ENCODE assay signal across 22 cellular contexts in the genomic region with DNA sequence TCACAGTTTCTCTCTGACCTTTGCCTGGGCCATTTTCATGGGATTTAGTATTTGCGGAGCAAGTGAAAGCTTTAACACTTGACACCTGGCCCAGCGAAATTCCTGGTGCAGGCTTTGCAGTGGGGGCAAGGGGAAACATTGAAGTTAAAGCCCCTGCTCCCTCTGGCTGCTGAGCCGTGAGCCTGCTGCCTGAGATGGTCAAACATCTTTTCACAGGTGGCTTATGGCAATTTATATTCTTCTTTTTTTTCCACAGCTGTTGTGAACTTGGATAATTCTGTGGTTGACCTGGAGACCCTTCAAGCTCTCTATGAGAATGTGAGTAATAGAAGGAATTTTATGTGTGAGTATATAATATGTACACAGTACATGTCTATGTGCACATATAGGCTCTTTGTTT.
DNase-seq lines count a peak whose midpoint lies in the region; ATAC-seq and TF ChIP-seq lines count a peak whose summit lies in the region.
"Had no signal": no experiment of that assay in that cellular context is flagged by ENCODE, and none has a peak within 500 bp of the region (broad histone marks: within the 10 kb centered on the region; RNA-seq: fewer than 3 reads in every experiment).

No MANE protein-coding gene starts in this region.

- H3K27ac Mint-ChIP-seq in HFFc6: peak overlapping the region; percentile 5; the same call in 1 of the 2 replicates
- H3K27ac Mint-ChIP-seq: activated CD4-positive, alpha-beta T cell treated with anti-CD3 and anti-CD28 coated beads, Interleukin-2, amount 10 ng/mL, durations not matched to agents 24 days and 14 days; CD14-positive monocyte had no signal

- DNase-seq in HFFc6: no peak
- no peak for DNase-seq in brain microvascular endothelial cell
- peak; percentile 54 for DNase-seq in iPS-NIHi7 (ENCODE audit: extremely low spot score)
- DNase-seq in skeletal muscle cell (ENCODE audit: low read depth): peak; percentile 41
- DNase-seq: activated CD4-positive, alpha-beta T cell treated with anti-CD3 and anti-CD28 coated beads, Interleukin-2, amount 10 ng/mL, durations not matched to agents 24 days and 14 days; activated naive CD4-positive, alpha-beta T cell; activated T-cell treated with anti-CD3 and anti-CD28 coated beads, Interleukin-2, amount 50 U/mL, for 4 hours; adrenal gland; Calu3; left cardiac atrium; NCI-H187; NCI-H748 treated with DMSO at 0.1 percent for 48 hours; stimulated activated CD4-positive, alpha-beta T cell treated with anti-CD3 and anti-CD28 coated beads, Interleukin-4, amount 100 ng/mL, for 4 hours; stimulated activated naive CD4-positive, alpha-beta T cell had no signal

- H3K27me3 Mint-ChIP-seq in HFFc6 (ENCODE audit: insufficient read depth): peaks cover 16% of the 10 kb centered on the region
- H3K27me3 Mint-ChIP-seq: activated CD4-positive, alpha-beta T cell treated with anti-CD3 and anti-CD28 coated beads, Interleukin-2, amount 10 ng/mL, durations not matched to agents 24 days and 14 days had no signal

- TF ChIP-seq CTCF in HFFc6 (IDR thresholded peaks at IDR 0.05): no peak; the same call in 1 of the 2 replicates
- peak; percentile 69 for TF ChIP-seq CTCF in brain microvascular endothelial cell (IDR thresholded peaks at IDR 0.05; ENCODE audit: low read depth, low read length, missing control alignments)

- H3K27me3 ChIP-seq in brain microvascular endothelial cell (replicated peaks): no peaks in the 10 kb centered on the region
- H3K27me3 ChIP-seq: adrenal gland, cardiac muscle cell, right atrium auricular region had no signal

- no peak for ATAC-seq in HG02970 (IDR thresholded peaks at IDR 0.05; ENCODE audit: low FRiP score, unreplicated experiment)
- ATAC-seq in GM18870 (IDR thresholded peaks at IDR 0.05; ENCODE audit: unreplicated experiment): no peak
- no peak for ATAC-seq in HG03520 (IDR thresholded peaks at IDR 0.05; ENCODE audit: unreplicated experiment)
- ATAC-seq: activated T-cell treated with anti-CD3 and anti-CD28 coated beads, Interleukin-2, amount 50 U/mL, for 4 hours; left cardiac atrium; SK-N-SH treated with all-trans-retinoic acid at 6 μM for 48 hours had no signal

- H3K27ac ChIP-seq in brain microvascular endothelial cell: no peak overlapping the region
- H3K27ac ChIP-seq: adrenal gland, cardiac muscle cell, right atrium auricular region, thoracic aorta had no signal

- H3K36me3 ChIP-seq in brain microvascular endothelial cell (replicated peaks): no peaks in the 10 kb centered on the region
- H3K36me3 ChIP-seq: adrenal gland, cardiac muscle cell, right atrium auricular region, thoracic aorta had no signal

- no peak overlapping the region for H3K4me3 Mint-ChIP-seq in HFFc6
- H3K4me3 Mint-ChIP-seq: activated CD4-positive, alpha-beta T cell treated with anti-CD3 and anti-CD28 coated beads, Interleukin-2, amount 10 ng/mL, durations not matched to agents 24 days and 14 days; activated T-cell treated with anti-CD3 and anti-CD28 coated beads, Interleukin-2, amount 50 U/mL, for 4 hours; CD14-positive monocyte had no signal

- in situ Hi-C loops in brain microvascular endothelial cell (cut with HindIII; ENCODE audit: low pct_ligation_motif_present, low sequenced_read_pairs): no loop called here

- peaks cover 75% of the 10 kb centered on the region for H3K4me1 Mint-ChIP-seq in HFFc6 (ENCODE audit: low read depth)
- H3K4me1 Mint-ChIP-seq: activated CD4-positive, alpha-beta T cell treated with anti-CD3 and anti-CD28 coated beads, Interleukin-2, amount 10 ng/mL, durations not matched to agents 24 days and 14 days; CD14-positive monocyte had no signal

- H3K4me3 ChIP-seq in brain microvascular endothelial cell (ENCODE audit: low read depth, low read length) (no peak overlapping the region), skeletal muscle cell (ENCODE audit: low read depth, low read length) (no peak overlapping the region)
- H3K4me3 ChIP-seq: adrenal gland, cardiac muscle cell, right atrium auricular region, thoracic aorta had no signal

- peaks cover 4% of the 10 kb centered on the region; the same call in 1 of the 2 replicates for H3K9me3 Mint-ChIP-seq in HFFc6
- H3K9me3 Mint-ChIP-seq: activated CD4-positive, alpha-beta T cell treated with anti-CD3 and anti-CD28 coated beads, Interleukin-2, amount 10 ng/mL, durations not matched to agents 24 days and 14 days; activated T-cell treated with anti-CD3 and anti-CD28 coated beads, Interleukin-2, amount 50 U/mL, for 4 hours had no signal

- peaks cover 70% of the 10 kb centered on the region for H3K36me3 Mint-ChIP-seq in HFFc6 (ENCODE audit: low read depth)
- H3K36me3 Mint-ChIP-seq: CD14-positive monocyte had no signal

Comparison
In these comparisons a context has a peak if more than half of its experiments do, and no peak if none do; other contexts are left out.
1. DNase-seq: peak in iPS-NIHi7 (single experiment) and skeletal muscle cell (single experiment); none in HFFc6 (single experiment) and brain microvascular endothelial cell (single experiment).